Comparison of ENCODE assay signal across 8 cellular contexts in the genomic region with DNA sequence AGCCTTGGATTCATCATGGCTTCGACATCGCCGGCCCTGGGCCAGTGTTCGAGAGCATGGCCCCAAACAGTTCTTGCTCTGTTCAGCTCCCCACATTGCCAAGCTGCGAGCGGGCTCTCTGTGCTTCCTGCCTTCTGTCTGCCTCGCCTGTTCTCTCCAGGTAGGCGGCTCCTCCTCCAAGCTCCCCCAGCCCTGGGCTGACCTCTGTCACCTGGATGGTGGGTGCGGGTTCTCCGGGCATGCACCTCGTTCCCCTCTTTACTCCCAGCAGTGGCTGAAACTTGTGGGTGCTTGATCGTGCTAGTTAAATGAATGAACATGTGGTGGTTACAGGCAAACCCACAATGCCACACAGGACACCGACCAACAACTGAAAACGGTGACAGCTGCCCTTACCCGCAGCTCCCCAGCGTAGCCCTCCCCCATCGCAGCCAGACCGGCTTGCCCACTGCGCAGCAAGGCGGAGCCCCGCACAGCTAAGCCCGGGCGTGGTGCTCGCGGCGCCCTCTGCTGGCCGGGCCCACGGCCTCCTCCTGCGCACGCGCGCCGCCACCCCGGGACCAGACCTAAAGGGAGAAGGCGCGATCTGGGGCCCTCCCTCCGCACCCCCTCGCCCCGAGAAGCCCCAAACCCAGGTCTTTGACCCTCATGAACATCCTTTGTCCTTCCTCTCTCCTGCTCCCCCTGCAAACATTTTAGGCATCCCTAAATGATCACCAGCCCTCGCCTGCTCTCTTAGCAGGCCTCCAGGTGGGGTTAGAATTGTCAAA. TPM values are rescaled to one million over a fixed set of nuclear protein-coding genes. Genes with fewer than 3 reads are reported as not detected.
DNase-seq lines count a peak whose midpoint lies in the region; ATAC-seq and TF ChIP-seq lines count a peak whose summit lies in the region.

No MANE protein-coding gene starts in this region.

- no peaks in the 10 kb centered on the region for H3K36me3 Mint-ChIP-seq in T-helper 1 cell treated with Interleukin-12 subunit alpha and Interleukin-12 subunit beta and Interleukin-4 antibody, amounts not matched to agents 30 μg/mL and 1 μg/mL, for 36 hours (ENCODE audit: low read depth)

- peak overlapping the region; percentile 94 for H3K27ac Mint-ChIP-seq in T-helper 1 cell treated with Interleukin-12 subunit alpha and Interleukin-12 subunit beta and Interleukin-4 antibody, amounts not matched to agents 30 μg/mL and 1 μg/mL, for 36 hours

- no peaks in the 10 kb centered on the region for H3K9me3 ChIP-seq in right cardiac atrium (ENCODE audit: control insufficient read depth, low read length)
- no peaks in the 10 kb centered on the region for H3K9me3 ChIP-seq in uterus

- no peaks in the 10 kb centered on the region for H3K36me3 ChIP-seq in rectal smooth muscle tissue (ENCODE audit: control insufficient read depth, insufficient read depth, low read length)
- H3K36me3 ChIP-seq in uterus = no peaks in the 10 kb centered on the region

- no peaks in the 10 kb centered on the region for H3K4me1 ChIP-seq in right cardiac atrium (ENCODE audit: control insufficient read depth, insufficient read depth, low read length)
- peaks cover 6% of the 10 kb centered on the region for H3K4me1 ChIP-seq in rectal smooth muscle tissue (ENCODE audit: control insufficient read depth, insufficient read depth, low read length)
- peaks cover 0 to 4% of the 10 kb centered on the region in 2 donors for H3K4me1 ChIP-seq in uterus

- H3K4me3 ChIP-seq in GM12875 (ENCODE audit: low read depth, low read length) = peak overlapping the region; percentile 33
- H3K4me3 ChIP-seq in right cardiac atrium (ENCODE audit: low read length) = peak overlapping the region; percentile 49
- peak overlapping the region; percentile 77 for H3K4me3 ChIP-seq in rectal smooth muscle tissue (ENCODE audit: low read length)
- H3K4me3 ChIP-seq in uterus = peak overlapping the region; percentile 45 to 52

- H3K9me3 Mint-ChIP-seq in T-helper 1 cell treated with Interleukin-12 subunit alpha and Interleukin-12 subunit beta and Interleukin-4 antibody, amounts not matched to agents 30 μg/mL and 1 μg/mL, for 36 hours = no peaks in the 10 kb centered on the region

- TF ChIP-seq POLR2A in uterus (IDR thresholded peaks at IDR 0.05) = peak; percentile 65 to 71

- H3K27me3 ChIP-seq in right cardiac atrium (ENCODE audit: control insufficient read depth, insufficient read depth) (no peaks in the 10 kb centered on the region), rectal smooth muscle tissue (ENCODE audit: control insufficient read depth, insufficient read depth, low read length) (no peaks in the 10 kb centered on the region), uterus (no peaks in the 10 kb centered on the region)

- peak; percentile 61 for ATAC-seq in HG02852 (IDR thresholded peaks at IDR 0.05; ENCODE audit: unreplicated experiment)
- ATAC-seq in right cardiac atrium = peak; percentile 95 to 96

- H3K4me1 Mint-ChIP-seq in T-helper 1 cell treated with Interleukin-12 subunit alpha and Interleukin-12 subunit beta and Interleukin-4 antibody, amounts not matched to agents 30 μg/mL and 1 μg/mL, for 36 hours (ENCODE audit: low read depth) = peaks cover 36% of the 10 kb centered on the region

- intact Hi-C loops in right cardiac atrium (cut with DNase I) (loop anchor here in 2 of 4 donors (10.0 kb wide), 2 partner anchors 761 to 861 kb away; no protein-coding TSS in a partner anchor), uterus (cut with DNase I; ENCODE audit: low total_unique reads) (loop anchor here (10.0 kb wide), 1 partner anchor 861 kb away; no protein-coding TSS in a partner anchor)

- peak overlapping the region; percentile 80 for H3K9ac ChIP-seq in rectal smooth muscle tissue (ENCODE audit: low read length)

- TF ChIP-seq CTCF in GM12875 (IDR thresholded peaks at IDR 0.05; ENCODE audit: borderline replicate concordance, insufficient read depth, low read depth, low read length) = peak; percentile 99
- peak; percentile 91 to 98 (median 96) for TF ChIP-seq CTCF in uterus (IDR thresholded peaks at IDR 0.05)

- 3% methylated on average over 40 of the region's 40 CpGs for WGBS in right cardiac atrium

- peak overlapping the region; percentile 59 for H3K27ac ChIP-seq in right cardiac atrium (ENCODE audit: low read length)
- peak overlapping the region; percentile 88 for H3K27ac ChIP-seq in rectal smooth muscle tissue (ENCODE audit: low read depth, low read length)
- H3K27ac ChIP-seq in uterus = peak overlapping the region; percentile 84 to 96

- DNase-seq in NCI-H146 (lab: John Stamatoyannopoulos, UW) (peak; percentile 85), amygdala (lab: John Stamatoyannopoulos, UW) (peak in 55 of 56 donors; percentile 30 to 87 (median 73)), right cardiac atrium (peak; percentile 88 to 96 (median 96)), uterus (peak; percentile 79 to 88)

- peak overlapping the region; percentile 75 for H3K4me3 Mint-ChIP-seq in T-helper 1 cell treated with Interleukin-12 subunit alpha and Interleukin-12 subunit beta and Interleukin-4 antibody, amounts not matched to agents 30 μg/mL and 1 μg/mL, for 36 hours

- H3K27me3 Mint-ChIP-seq in T-helper 1 cell treated with Interleukin-12 subunit alpha and Interleukin-12 subunit beta and Interleukin-4 antibody, amounts not matched to agents 30 μg/mL and 1 μg/mL, for 36 hours (ENCODE audit: low read depth) = peaks cover 10% of the 10 kb centered on the region

RNA-seq across cellular contexts. Expression of gene EIF1, which starts 22.9 kb away (rescaled TPM):
- total RNA-seq in right cardiac atrium (1,000 to 10,000 TPM in 2 of 4 donors, 100 to 1,000 TPM in 2; 959 to 1,186 (median 1,014) TPM), uterus (100 to 1,000 TPM in 3 of 4 donors, 10 to 100 TPM in 1; 83.5 to 796 (median 199) TPM)
- polyA plus RNA-seq in right cardiac atrium = 983 TPM

RNA-seq across cellular contexts. Expression of gene KRT17, which starts 41.4 kb away (rescaled TPM):
- total RNA-seq in right cardiac atrium = not detected
- 0.09 TPM for polyA plus RNA-seq in right cardiac atrium
- 10 to 100 TPM in 1 of 4 donors, under 1 TPM in 1, not detected in 2; 0.70 to 12.6 TPM for total RNA-seq in uterus

RNA-seq across cellular contexts. Expression of gene GAST, which starts 46.4 kb away (rescaled TPM):
- not detected for total RNA-seq in right cardiac atrium
- not detected for polyA plus RNA-seq in right cardiac atrium
- not detected for total RNA-seq in uterus

RNA-seq across cellular contexts. Expression of gene KRT16, which starts 53.2 kb away (rescaled TPM):
- total RNA-seq in right cardiac atrium (not detected), uterus (not detected)
- polyA plus RNA-seq in right cardiac atrium = 0.27 TPM

Comparison
In these comparisons a context has a peak if more than half of its experiments do, and no peak if none do; other contexts are left out.
1. Peak in every context shown above with its lines: DNase-seq, ATAC-seq, H3K4me3 ChIP-seq and H3K27ac ChIP-seq.